ENCODE assay signal across 7 cellular contexts in the genomic region with DNA sequence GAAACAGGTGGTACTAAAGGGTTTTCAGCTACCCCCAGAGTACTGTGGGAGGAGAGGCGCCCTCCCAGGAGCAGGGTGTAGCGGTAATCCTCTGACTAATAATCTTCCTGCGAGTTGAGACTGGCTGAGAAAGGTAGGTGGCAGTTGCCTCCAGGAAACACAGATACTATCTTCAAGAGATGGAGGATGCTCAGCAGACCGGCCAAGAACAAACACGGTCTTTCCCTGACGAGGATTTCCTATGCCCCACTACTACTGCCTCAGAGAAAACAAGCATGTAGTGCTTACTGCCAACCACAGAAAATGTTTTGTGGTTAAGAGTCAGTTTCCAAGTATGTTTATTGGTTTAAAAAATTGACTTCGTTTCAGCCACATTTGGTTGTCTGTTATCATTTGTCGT. TPM values are rescaled to one million over a fixed set of nuclear protein-coding genes. Genes with fewer than 3 reads are reported as not detected.
DNase-seq lines count a peak whose midpoint lies in the region; ATAC-seq and TF ChIP-seq lines count a peak whose summit lies in the region.

No MANE protein-coding gene starts in this region.

- H3K27ac ChIP-seq in cingulate gyrus (ENCODE audit: low read depth, low read length) (peak overlapping the region; percentile 0), OCI-LY7 (ENCODE audit: low read depth, low read length, poor library complexity, severe bottlenecking) (no peak overlapping the region)

- TF ChIP-seq CTCF in activated B cell treated with CpG ODN at 0.5 μM for 24 hours (IDR thresholded peaks at IDR 0.05) (no peak), OCI-LY7 (conservative IDR thresholded peaks at IDR 0.05; ENCODE audit: low read length) (no peak)

- H3K9me2 ChIP-seq in OCI-LY7 (ENCODE audit: insufficient read depth, low read length), result no peaks in the 10 kb centered on the region

- H3K4me3 Mint-ChIP-seq in activated B cell treated with CpG ODN at 0.5 μM for 24 hours, result no peak overlapping the region

- H3K27me3 Mint-ChIP-seq in activated B cell treated with CpG ODN at 0.5 μM for 24 hours, result no peaks in the 10 kb centered on the region

- H3K4me1 ChIP-seq in OCI-LY7 (ENCODE audit: insufficient read depth, low read length, poor library complexity, severe bottlenecking), result no peaks in the 10 kb centered on the region

- H3K4me3 ChIP-seq in OCI-LY7 (ENCODE audit: low read depth, low read length, poor library complexity, severe bottlenecking), result no peak overlapping the region

- H3K27ac Mint-ChIP-seq in activated B cell treated with CpG ODN at 0.5 μM for 24 hours, result peak overlapping the region; percentile 24

- no peak for DNase-seq in activated B cell treated with CpG ODN at 0.5 μM for 24 hours
- peak; percentile 30 to 49 for DNase-seq in stimulated activated CD4-positive, alpha-beta T cell treated with anti-CD3 and anti-CD28 coated beads, Interleukin-2, amount 100 ng/mL, for 48 hours
- no peak for DNase-seq in OCI-LY7 (ENCODE audit: low spot score)
- no peak for DNase-seq in D341Med (ENCODE audit: low spot score)

- no peaks in the 10 kb centered on the region for H3K9me3 ChIP-seq in OCI-LY7 (ENCODE audit: low read length)

- no peak overlapping the region for H2AFZ ChIP-seq in OCI-LY7 (ENCODE audit: low read length)

- peaks cover 31% of the 10 kb centered on the region for H3K36me3 ChIP-seq in OCI-LY7 (ENCODE audit: insufficient read depth, low read length)

- no TSS peak for BruUV-seq in OCI-LY7 (replicated peaks; lab: Mats Ljungman, UMichigan)

- no peaks in the 10 kb centered on the region for H3K9me3 Mint-ChIP-seq in activated B cell treated with CpG ODN at 0.5 μM for 24 hours

- intact Hi-C loops in activated B cell treated with CpG ODN at 0.5 μM for 24 hours (cut with micrococcal nuclease) (no loop called here), OCI-LY7 (cut with micrococcal nuclease; ENCODE audit: unreplicated experiment) (no loop called here)

- ATAC-seq in GM19043 (IDR thresholded peaks at IDR 0.05; ENCODE audit: low read depth, unreplicated experiment) (peak; percentile 90), HG03103 (IDR thresholded peaks at IDR 0.05; ENCODE audit: low read depth, unreplicated experiment) (peak; percentile 69), activated B cell treated with CpG ODN at 0.5 μM for 24 hours (ENCODE audit: low read depth) (peak; percentile 7)

- no peaks in the 10 kb centered on the region for H4K20me1 ChIP-seq in OCI-LY7 (ENCODE audit: insufficient read depth, low read length)

- no peak overlapping the region for H3K4me2 ChIP-seq in OCI-LY7 (ENCODE audit: low read length)

- H3K4me1 Mint-ChIP-seq in activated B cell treated with CpG ODN at 0.5 μM for 24 hours, result peaks cover 14% of the 10 kb centered on the region

- POLR2A ChIA-PET in activated B cell treated with CpG ODN at 0.5 μM for 24 hours (lab: Charles Lee) (no interaction called here), OCI-LY7 (lab: Charles Lee) (no interaction called here)

- H3K36me3 Mint-ChIP-seq in activated B cell treated with CpG ODN at 0.5 μM for 24 hours (ENCODE audit: low read depth), result peaks cover 62% of the 10 kb centered on the region

- H3K79me2 ChIP-seq in OCI-LY7 (ENCODE audit: insufficient read depth, low read depth, low read length), result no peaks in the 10 kb centered on the region

- CTCF ChIA-PET in activated B cell treated with CpG ODN at 0.5 μM for 24 hours (lab: Charles Lee), result interaction anchor here (2.0 kb wide), 1 partner anchor 105 kb away, joined by 8 read pairs; no protein-coding TSS in a partner anchor
- CTCF ChIA-PET in OCI-LY7 (lab: Charles Lee; ENCODE audit: unreplicated experiment), result no interaction called here

RNA-seq across cellular contexts. Expression of a gene that starts 26.8 kb away (rescaled TPM):
- total RNA-seq in activated B cell treated with CpG ODN at 0.5 μM for 24 hours (29.7 and 30.3 TPM in 2 replicates), OCI-LY7 (2022) (25.7 and 30.0 TPM in 2 replicates)
- 14.7 and 20.1 TPM in 2 replicates for total RNA-seq in OCI-LY7 (2014; rRNA removed; shearing (Covaris generic))

RNA-seq across cellular contexts. Expression of a gene that starts 38.0 kb away (rescaled TPM):
- total RNA-seq in activated B cell treated with CpG ODN at 0.5 μM for 24 hours (23.4 and 27.0 TPM in 2 replicates), OCI-LY7 (2022) (35.6 and 40.0 TPM in 2 replicates)
- 34.6 and 38.9 TPM in 2 replicates for total RNA-seq in OCI-LY7 (2014; rRNA removed; shearing (Covaris generic))

RNA-seq across cellular contexts. Expression of a gene that starts 42.0 kb away (rescaled TPM):
- total RNA-seq in activated B cell treated with CpG ODN at 0.5 μM for 24 hours (0.10 and 0.78 TPM in 2 replicates), OCI-LY7 (2022) (0.30 TPM in 1 of 2 replicates, not detected in the other)
- total RNA-seq in OCI-LY7 (2014; rRNA removed; shearing (Covaris generic)), result not detected in 2 replicates

Comparison
In these comparisons a context has a peak if more than half of its experiments do, and no peak if none do; other contexts are left out.
1. ATAC-seq: peak in every context shown above with its lines; median percentile 90 in GM19043; 69 in HG03103; 7 in activated B cell treated with CpG ODN at 0.5 μM for 24 hours.
2. DNase-seq: peak in stimulated activated CD4-positive, alpha-beta T cell treated with anti-CD3 and anti-CD28 coated beads, Interleukin-2, amount 100 ng/mL, for 48 hours (2 of 2); none in activated B cell treated with CpG ODN at 0.5 μM for 24 hours (single experiment), OCI-LY7 (single experiment) and D341Med (single experiment).